Comparison of ENCODE assay signal across 1 cellular context in the genomic region with DNA sequence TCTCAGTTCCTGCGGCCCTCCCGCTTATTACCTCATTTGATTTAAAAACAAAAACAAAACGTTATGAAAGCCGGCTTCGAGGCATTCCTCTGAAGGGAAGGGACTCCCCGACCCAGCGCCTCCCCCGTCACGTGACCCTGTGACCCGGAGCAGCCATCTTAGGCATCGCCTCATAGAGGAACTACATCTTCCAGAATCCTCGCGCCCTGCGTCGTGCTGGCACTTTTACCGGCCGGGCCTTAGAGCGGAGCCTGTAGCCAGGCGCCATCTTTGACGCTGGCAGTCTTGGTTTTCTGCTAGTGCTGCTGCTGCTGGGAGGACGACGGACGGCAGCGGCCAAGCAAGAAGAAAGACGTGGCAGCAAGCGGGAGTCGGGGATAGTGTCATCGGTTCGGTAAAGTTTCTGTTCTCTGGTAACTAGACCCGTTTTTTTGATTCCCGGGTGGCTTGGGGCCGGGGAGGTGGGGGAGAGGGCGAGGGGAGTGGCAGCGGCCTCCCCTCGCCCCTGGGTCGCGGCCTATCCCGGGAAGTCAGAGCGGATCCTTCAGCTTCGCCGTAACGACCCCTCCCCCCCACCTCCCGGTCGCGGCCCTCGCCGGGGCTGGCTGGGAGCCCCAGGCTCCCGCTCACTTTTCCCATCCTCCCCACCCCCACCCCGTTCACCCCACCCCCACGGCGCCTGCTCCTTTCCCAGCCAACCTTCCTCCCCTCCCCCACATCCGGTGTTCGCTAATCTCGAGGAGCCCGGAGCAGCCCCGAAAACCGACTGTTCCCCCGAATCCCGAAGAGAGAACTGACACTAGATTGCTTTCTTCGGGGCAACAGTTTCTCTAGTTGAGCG.
TF ChIP-seq lines count a peak whose summit lies in the region.

ZBED6 (plus strand) TSS at position 242 of the 841 bp plus-strand sequence. CDS start 1,900 bp downstream, outside the sequence.
ZC3H11A (plus strand) TSS at position 242 of the 841 bp plus-strand sequence. CDS start 21,448 bp downstream, outside the sequence.

TF ChIP-seq in K562, 482 proteins besides CTCF, POLR2A, EP300 and RAD21 (continued from another document and continues in another):
- TF ChIP-seq ZNF318 (IDR thresholded peaks at IDR 0.05; ENCODE audit: borderline replicate concordance in 1 of 2, low read depth in 1 of 2) (no peak), SP2 (IDR thresholded peaks at IDR 0.05; ENCODE audit: extremely low read depth, low read depth, low read length, poor library complexity, severe bottlenecking) (no peak), ZFP36 (IDR thresholded peaks at IDR 0.05; ENCODE audit: low read depth, low read length, partially characterized antibody) (peak; percentile 14), DIDO1 (tag; IDR thresholded peaks at IDR 0.05; ENCODE audit: low read depth) (0 out of 2 replicates have a peak, but pooled peaks have one; percentile 44), FOXA1 (IDR thresholded peaks at IDR 0.05; ENCODE audit: borderline replicate concordance) (no peak), MEIS2 (IDR thresholded peaks at IDR 0.05; ENCODE audit: partially characterized antibody) (no peak), ZNF584 (CRISPR knock-in tag; IDR thresholded peaks at IDR 0.05; ENCODE audit: low read depth) (0 out of 2 replicates have a peak, but pooled peaks have one; percentile 13), JUND (IDR thresholded peaks at IDR 0.05; ENCODE audit: borderline replicate concordance, low read depth, low read length) (peak; percentile 69), JUND (tag; IDR thresholded peaks at IDR 0.05; ENCODE audit: borderline replicate concordance, low read depth, low read length) (peak; percentile 66; the same call in 1 of the 3 replicates), HCFC1 (IDR thresholded peaks at IDR 0.05; ENCODE audit: low read depth, low read length) (peak; percentile 93), PRDM10 (IDR thresholded peaks at IDR 0.05; ENCODE audit: partially characterized antibody) (no peak), DACH1 (IDR thresholded peaks at IDR 0.05; ENCODE audit: partially characterized antibody) (no peak), RFX5 (IDR thresholded peaks at IDR 0.05; ENCODE audit: low read depth, low read length) (0 out of 2 replicates have a peak, but pooled peaks have one; percentile 14), ZNF316 (IDR thresholded peaks at IDR 0.05) (no peak), HNRNPLL (IDR thresholded peaks at IDR 0.05; ENCODE audit: low read depth, low read length, poor library complexity, severe bottlenecking) (peak; percentile 12), SIX5 (IDR thresholded peaks at IDR 0.05; ENCODE audit: borderline replicate concordance in 1 of 2, insufficient read depth in 1 of 2, low read depth in 1 of 2, low read length in 2 of 2) (peak; percentile 88 to 89), ARID1B (IDR thresholded peaks at IDR 0.05) (no peak), TGIF2 (CRISPR knock-in tag; IDR thresholded peaks at IDR 0.05) (no peak), SMAD3 (CRISPR knock-in tag; conservative IDR thresholded peaks at IDR 0.05) (0 out of 2 replicates have a peak, but pooled peaks have one; percentile 9), ESRRA (IDR thresholded peaks at IDR 0.05; ENCODE audit: borderline replicate concordance, low read depth) (peak; percentile 40; the same call in 1 of the 2 replicates), ZNF282 (CRISPR knock-in tag; IDR thresholded peaks at IDR 0.05) (no peak), CTBP1 (IDR thresholded peaks at IDR 0.05; ENCODE audit: borderline replicate concordance) (peak; percentile 51; the same call in 1 of the 2 replicates), NCOA4 (IDR thresholded peaks at IDR 0.05; ENCODE audit: partially characterized antibody) (no peak), SRSF9 (IDR thresholded peaks at IDR 0.05; ENCODE audit: borderline replicate concordance, low read depth, low read length) (no peak), SFPQ (IDR thresholded peaks at IDR 0.05; ENCODE audit: low read depth, low read length) (no peak), NCOA1 (IDR thresholded peaks at IDR 0.05; ENCODE audit: low read depth) (no peak), ZNF232 (CRISPR knock-in tag; IDR thresholded peaks at IDR 0.05) (no peak)
- TF ChIP-seq, protein P1, sequence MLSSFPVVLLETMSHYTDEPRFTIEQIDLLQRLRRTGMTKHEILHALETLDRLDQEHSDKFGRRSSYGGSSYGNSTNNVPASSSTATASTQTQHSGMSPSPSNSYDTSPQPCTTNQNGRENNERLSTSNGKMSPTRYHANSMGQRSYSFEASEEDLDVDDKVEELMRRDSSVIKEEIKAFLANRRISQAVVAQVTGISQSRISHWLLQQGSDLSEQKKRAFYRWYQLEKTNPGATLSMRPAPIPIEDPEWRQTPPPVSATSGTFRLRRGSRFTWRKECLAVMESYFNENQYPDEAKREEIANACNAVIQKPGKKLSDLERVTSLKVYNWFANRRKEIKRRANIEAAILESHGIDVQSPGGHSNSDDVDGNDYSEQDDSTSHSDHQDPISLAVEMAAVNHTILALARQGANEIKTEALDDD (IDR thresholded peaks at IDR 0.05): peak; percentile 1; the same call in 1 of the 2 replicates
- TF ChIP-seq, protein P2, sequence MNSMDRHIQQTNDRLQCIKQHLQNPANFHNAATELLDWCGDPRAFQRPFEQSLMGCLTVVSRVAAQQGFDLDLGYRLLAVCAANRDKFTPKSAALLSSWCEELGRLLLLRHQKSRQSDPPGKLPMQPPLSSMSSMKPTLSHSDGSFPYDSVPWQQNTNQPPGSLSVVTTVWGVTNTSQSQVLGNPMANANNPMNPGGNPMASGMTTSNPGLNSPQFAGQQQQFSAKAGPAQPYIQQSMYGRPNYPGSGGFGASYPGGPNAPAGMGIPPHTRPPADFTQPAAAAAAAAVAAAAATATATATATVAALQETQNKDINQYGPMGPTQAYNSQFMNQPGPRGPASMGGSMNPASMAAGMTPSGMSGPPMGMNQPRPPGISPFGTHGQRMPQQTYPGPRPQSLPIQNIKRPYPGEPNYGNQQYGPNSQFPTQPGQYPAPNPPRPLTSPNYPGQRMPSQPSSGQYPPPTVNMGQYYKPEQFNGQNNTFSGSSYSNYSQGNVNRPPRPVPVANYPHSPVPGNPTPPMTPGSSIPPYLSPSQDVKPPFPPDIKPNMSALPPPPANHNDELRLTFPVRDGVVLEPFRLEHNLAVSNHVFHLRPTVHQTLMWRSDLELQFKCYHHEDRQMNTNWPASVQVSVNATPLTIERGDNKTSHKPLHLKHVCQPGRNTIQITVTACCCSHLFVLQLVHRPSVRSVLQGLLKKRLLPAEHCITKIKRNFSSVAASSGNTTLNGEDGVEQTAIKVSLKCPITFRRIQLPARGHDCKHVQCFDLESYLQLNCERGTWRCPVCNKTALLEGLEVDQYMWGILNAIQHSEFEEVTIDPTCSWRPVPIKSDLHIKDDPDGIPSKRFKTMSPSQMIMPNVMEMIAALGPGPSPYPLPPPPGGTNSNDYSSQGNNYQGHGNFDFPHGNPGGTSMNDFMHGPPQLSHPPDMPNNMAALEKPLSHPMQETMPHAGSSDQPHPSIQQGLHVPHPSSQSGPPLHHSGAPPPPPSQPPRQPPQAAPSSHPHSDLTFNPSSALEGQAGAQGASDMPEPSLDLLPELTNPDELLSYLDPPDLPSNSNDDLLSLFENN (IDR thresholded peaks at IDR 0.05; ENCODE audit: low read depth in 2 of 2, low read length in 2 of 2): no peak
- TF ChIP-seq, protein P3, sequence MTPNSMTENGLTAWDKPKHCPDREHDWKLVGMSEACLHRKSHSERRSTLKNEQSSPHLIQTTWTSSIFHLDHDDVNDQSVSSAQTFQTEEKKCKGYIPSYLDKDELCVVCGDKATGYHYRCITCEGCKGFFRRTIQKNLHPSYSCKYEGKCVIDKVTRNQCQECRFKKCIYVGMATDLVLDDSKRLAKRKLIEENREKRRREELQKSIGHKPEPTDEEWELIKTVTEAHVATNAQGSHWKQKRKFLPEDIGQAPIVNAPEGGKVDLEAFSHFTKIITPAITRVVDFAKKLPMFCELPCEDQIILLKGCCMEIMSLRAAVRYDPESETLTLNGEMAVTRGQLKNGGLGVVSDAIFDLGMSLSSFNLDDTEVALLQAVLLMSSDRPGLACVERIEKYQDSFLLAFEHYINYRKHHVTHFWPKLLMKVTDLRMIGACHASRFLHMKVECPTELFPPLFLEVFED (CRISPR knock-in tag; conservative IDR thresholded peaks at IDR 0.05): peak; percentile 73; the same call in 1 of the 2 replicates
